Comparison of ENCODE assay signal across 1 cellular context in the genomic region with DNA sequence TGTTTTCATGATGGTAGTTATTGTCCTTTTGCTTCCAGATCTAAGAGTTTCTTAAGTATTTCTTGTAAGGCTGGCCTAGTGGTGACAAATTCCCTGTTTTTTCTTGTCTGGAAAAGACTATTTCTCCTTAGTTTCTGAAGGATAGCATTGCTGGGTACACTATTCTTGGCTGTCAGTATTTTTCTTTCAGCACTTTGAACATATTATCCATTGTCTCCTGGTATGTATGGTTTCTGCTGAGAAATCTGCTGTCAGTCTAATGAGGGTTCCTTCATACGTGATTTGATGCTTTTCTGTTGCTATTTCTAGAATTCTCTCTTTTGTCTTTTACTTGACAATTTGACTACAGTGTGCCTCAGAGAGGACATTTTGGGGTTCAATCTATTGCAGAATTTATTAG.
TF ChIP-seq lines count a peak whose summit lies in the region.

No MANE protein-coding gene starts in this region.

TF ChIP-seq in HEK293, 187 proteins besides CTCF, POLR2A, EP300 and RAD21 (continued from another document):
- TF ChIP-seq ZNF292 (tag by site-specific recombination; IDR thresholded peaks at IDR 0.05; ENCODE audit: borderline replicate concordance, low read depth): no peak
- no peak for TF ChIP-seq RBAK (tag by site-specific recombination; IDR thresholded peaks at IDR 0.05)
- TF ChIP-seq ZNF426 (tag by site-specific recombination; IDR thresholded peaks at IDR 0.05): no peak
